In genomic region chr17:8212312-8213180, GRCh38 we compare ENCODE assay signal across 1 cellular context.
A peak's percentile ranks its signal among the peaks of the same experiment; 100 is the strongest.
TF ChIP-seq lines count a peak whose summit lies in the region.

No MANE protein-coding gene starts in this region.

TF ChIP-seq in HepG2, 621 proteins besides CTCF, POLR2A, EP300 and RAD21 (continued from another document and continues in another):
- TF ChIP-seq PATZ1 (CRISPR knock-in tag; IDR thresholded peaks at IDR 0.05): peak; percentile 21; the same call in 1 of the 2 replicates
- TF ChIP-seq PAXIP1 (CRISPR knock-in tag; conservative IDR thresholded peaks at IDR 0.05): peak; percentile 73
- TF ChIP-seq, protein P1, sequence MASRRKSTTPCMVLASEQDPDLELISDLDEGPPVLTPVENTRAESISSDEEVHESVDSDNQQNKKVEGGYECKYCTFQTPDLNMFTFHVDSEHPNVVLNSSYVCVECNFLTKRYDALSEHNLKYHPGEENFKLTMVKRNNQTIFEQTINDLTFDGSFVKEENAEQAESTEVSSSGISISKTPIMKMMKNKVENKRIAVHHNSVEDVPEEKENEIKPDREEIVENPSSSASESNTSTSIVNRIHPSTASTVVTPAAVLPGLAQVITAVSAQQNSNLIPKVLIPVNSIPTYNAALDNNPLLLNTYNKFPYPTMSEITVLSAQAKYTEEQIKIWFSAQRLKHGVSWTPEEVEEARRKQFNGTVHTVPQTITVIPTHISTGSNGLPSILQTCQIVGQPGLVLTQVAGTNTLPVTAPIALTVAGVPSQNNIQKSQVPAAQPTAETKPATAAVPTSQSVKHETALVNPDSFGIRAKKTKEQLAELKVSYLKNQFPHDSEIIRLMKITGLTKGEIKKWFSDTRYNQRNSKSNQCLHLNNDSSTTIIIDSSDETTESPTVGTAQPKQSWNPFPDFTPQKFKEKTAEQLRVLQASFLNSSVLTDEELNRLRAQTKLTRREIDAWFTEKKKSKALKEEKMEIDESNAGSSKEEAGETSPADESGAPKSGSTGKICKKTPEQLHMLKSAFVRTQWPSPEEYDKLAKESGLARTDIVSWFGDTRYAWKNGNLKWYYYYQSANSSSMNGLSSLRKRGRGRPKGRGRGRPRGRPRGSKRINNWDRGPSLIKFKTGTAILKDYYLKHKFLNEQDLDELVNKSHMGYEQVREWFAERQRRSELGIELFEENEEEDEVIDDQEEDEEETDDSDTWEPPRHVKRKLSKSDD (CRISPR knock-in tag; IDR thresholded peaks at IDR 0.05; ENCODE audit: low read depth): no peak
- TF ChIP-seq ZNF33B (CRISPR knock-in tag; IDR thresholded peaks at IDR 0.05): no peak
- peak; percentile 94 to 96 for TF ChIP-seq NR2F1 (CRISPR knock-in tag; IDR thresholded peaks at IDR 0.05)
- no peak for TF ChIP-seq KLF9 (CRISPR knock-in tag; IDR thresholded peaks at IDR 0.05; ENCODE audit: low read depth)
- TF ChIP-seq NCOA2 (CRISPR knock-in tag; IDR thresholded peaks at IDR 0.05): peak; percentile 75
- TF ChIP-seq FOXP1 (IDR thresholded peaks at IDR 0.05): no peak
- peak; percentile 46; the same call in 1 of the 2 replicates for TF ChIP-seq FOXP1 (CRISPR knock-in tag; IDR thresholded peaks at IDR 0.05)
- TF ChIP-seq SCMH1 (CRISPR knock-in tag; IDR thresholded peaks at IDR 0.05; ENCODE audit: borderline replicate concordance): no peak
- no peak for TF ChIP-seq IRF1 (CRISPR knock-in tag; IDR thresholded peaks at IDR 0.05; ENCODE audit: low read depth)
- no peak for TF ChIP-seq ZNF263 (CRISPR knock-in tag; IDR thresholded peaks at IDR 0.05)
- peak; percentile 69 for TF ChIP-seq HNF4A (CRISPR knock-in tag; IDR thresholded peaks at IDR 0.05)
- TF ChIP-seq ZNF138 (CRISPR knock-in tag; IDR thresholded peaks at IDR 0.05; ENCODE audit: low read depth): no peak
- peak; percentile 68; the same call in 1 of the 2 replicates for TF ChIP-seq ZNF430 (CRISPR knock-in tag; IDR thresholded peaks at IDR 0.05)
- TF ChIP-seq ZNF558 (CRISPR knock-in tag; IDR thresholded peaks at IDR 0.05; ENCODE audit: borderline replicate concordance): no peak
- no peak for TF ChIP-seq DPF2 (CRISPR knock-in tag; IDR thresholded peaks at IDR 0.05; ENCODE audit: borderline replicate concordance, low read depth)
- TF ChIP-seq ZNF616 (CRISPR knock-in tag; IDR thresholded peaks at IDR 0.05; ENCODE audit: low read depth): no peak
- peak; percentile 32; the same call in 1 of the 2 replicates for TF ChIP-seq SIX4 (CRISPR knock-in tag; IDR thresholded peaks at IDR 0.05)
- no peak for TF ChIP-seq ZNF83 (CRISPR knock-in tag; IDR thresholded peaks at IDR 0.05; ENCODE audit: borderline replicate concordance)
- TF ChIP-seq ZNF124 (CRISPR knock-in tag; IDR thresholded peaks at IDR 0.05): no peak
- TF ChIP-seq RELA (CRISPR knock-in tag; IDR thresholded peaks at IDR 0.05): no peak
- 0 out of 2 replicates have a peak, but pooled peaks have one; percentile 7 for TF ChIP-seq ZBTB33 (CRISPR knock-in tag; IDR thresholded peaks at IDR 0.05)
- no peak for TF ChIP-seq SALL2 (CRISPR knock-in tag; IDR thresholded peaks at IDR 0.05)
- no peak for TF ChIP-seq ZNF569 (CRISPR knock-in tag; IDR thresholded peaks at IDR 0.05; ENCODE audit: borderline replicate concordance)
- TF ChIP-seq, protein P2, sequence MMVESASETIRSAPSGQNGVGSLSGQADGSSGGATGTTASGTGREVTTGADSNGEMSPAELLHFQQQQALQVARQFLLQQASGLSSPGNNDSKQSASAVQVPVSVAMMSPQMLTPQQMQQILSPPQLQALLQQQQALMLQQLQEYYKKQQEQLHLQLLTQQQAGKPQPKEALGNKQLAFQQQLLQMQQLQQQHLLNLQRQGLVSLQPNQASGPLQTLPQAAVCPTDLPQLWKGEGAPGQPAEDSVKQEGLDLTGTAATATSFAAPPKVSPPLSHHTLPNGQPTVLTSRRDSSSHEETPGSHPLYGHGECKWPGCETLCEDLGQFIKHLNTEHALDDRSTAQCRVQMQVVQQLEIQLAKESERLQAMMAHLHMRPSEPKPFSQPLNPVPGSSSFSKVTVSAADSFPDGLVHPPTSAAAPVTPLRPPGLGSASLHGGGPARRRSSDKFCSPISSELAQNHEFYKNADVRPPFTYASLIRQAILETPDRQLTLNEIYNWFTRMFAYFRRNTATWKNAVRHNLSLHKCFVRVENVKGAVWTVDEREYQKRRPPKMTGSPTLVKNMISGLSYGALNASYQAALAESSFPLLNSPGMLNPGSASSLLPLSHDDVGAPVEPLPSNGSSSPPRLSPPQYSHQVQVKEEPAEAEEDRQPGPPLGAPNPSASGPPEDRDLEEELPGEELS (CRISPR knock-in tag; IDR thresholded peaks at IDR 0.05): peak; percentile 49; the same call in 1 of the 2 replicates
- TF ChIP-seq ZBTB20 (CRISPR knock-in tag; IDR thresholded peaks at IDR 0.05; ENCODE audit: borderline replicate concordance, low read depth): 0 out of 2 replicates have a peak, but pooled peaks have one; percentile 26
- TF ChIP-seq SNAPC4 (CRISPR knock-in tag; IDR thresholded peaks at IDR 0.05): no peak
- peak; percentile 52; the same call in 1 of the 2 replicates for TF ChIP-seq SNAI1 (CRISPR knock-in tag; IDR thresholded peaks at IDR 0.05; ENCODE audit: borderline replicate concordance)
- TF ChIP-seq ZFP91 (CRISPR knock-in tag; IDR thresholded peaks at IDR 0.05; ENCODE audit: borderline replicate concordance): peak; percentile 50; the same call in 1 of the 2 replicates
- TF ChIP-seq SYNCRIP (IDR thresholded peaks at IDR 0.05; ENCODE audit: insufficient read depth, low read depth, low read length): no peak
- 0 out of 2 replicates have a peak, but pooled peaks have one; percentile 8 for TF ChIP-seq ZNF121 (CRISPR knock-in tag; IDR thresholded peaks at IDR 0.05)
- no peak for TF ChIP-seq HIC2 (CRISPR knock-in tag; IDR thresholded peaks at IDR 0.05; ENCODE audit: low read depth)
- TF ChIP-seq ARNT2 (CRISPR knock-in tag; IDR thresholded peaks at IDR 0.05; ENCODE audit: low read depth): no peak
